8 cellular contexts compared by ENCODE assay signal in genomic region chr11:62508336-62509058, GRCh38. TPM values are rescaled to one million over a fixed set of nuclear protein-coding genes. Genes with fewer than 3 reads are reported as not detected.
DNase-seq lines count a peak whose midpoint lies in the region; ATAC-seq, FAIRE-seq and TF ChIP-seq lines count a peak whose summit lies in the region.

No MANE protein-coding gene starts in this region.

- in situ Hi-C loops in HAP-1 (cut with MboI; ENCODE audit: low sequenced_read_pairs): no loop called here

- TF ChIP-seq CTCF in AG09309 (IDR thresholded peaks at IDR 0.05; ENCODE audit: control insufficient read depth, insufficient read depth, low read depth, low read length, missing control alignments) (peak; percentile 60), lung (IDR thresholded peaks at IDR 0.05; ENCODE audit: control extremely low read depth, extremely low read depth) (peak; percentile 15), thoracic aorta (IDR thresholded peaks at IDR 0.05) (peak; percentile 57)

- 21 to 33% methylated on average over 19 of the region's 19 CpGs for WGBS in lung, 2 donors

- peak; percentile 24 for DNase-seq in AG09309 (ENCODE audit: low read depth)
- DNase-seq in HAP-1 (ENCODE audit: low spot score in 2 of 2): peak; percentile 15 to 58
- DNase-seq in RCC 7860 (ENCODE audit: low spot score): peak; percentile 84
- peak; percentile 58 for DNase-seq in lung (ENCODE audit: low spot score)
- DNase-seq in thoracic aorta (ENCODE audit: low spot score): no peak
- DNase-seq in activated T-helper 2 cell treated with anti-CD3 and anti-CD28 coated beads, Interferon-gamma antibody, Interleukin-2, Interleukin-4, amounts not matched to agents 10 μg/mL and 5 μg/mL and 100 μg/mL, durations not matched to agents 14 hours and 24 hours and 36 hours (ENCODE audit: low spot score): no peak

- H3K4me3 Mint-ChIP-seq in activated T-helper 2 cell treated with anti-CD3 and anti-CD28 coated beads, Interferon-gamma antibody, Interleukin-2, Interleukin-4, amounts not matched to agents 10 μg/mL and 5 μg/mL and 100 μg/mL, durations not matched to agents 14 hours and 24 hours and 36 hours (ENCODE audit: low read depth): no peak overlapping the region

- H3K27ac ChIP-seq in lung (ENCODE audit: low read depth in 1 of 2, low read length in 1 of 2) (peak overlapping the region; percentile 17 to 84), thoracic aorta (peak overlapping the region; percentile 25 to 77)

- no peaks in the 10 kb centered on the region for H3K36me3 Mint-ChIP-seq in activated T-helper 2 cell treated with anti-CD3 and anti-CD28 coated beads, Interferon-gamma antibody, Interleukin-2, Interleukin-4, amounts not matched to agents 10 μg/mL and 5 μg/mL and 100 μg/mL, durations not matched to agents 14 hours and 24 hours and 36 hours (ENCODE audit: low read depth)

- no peaks in the 10 kb centered on the region for H3K9me3 ChIP-seq in HAP-1
- H3K9me3 ChIP-seq in endocrine pancreas (ENCODE audit: control insufficient read depth, low read length): no peaks in the 10 kb centered on the region
- H3K9me3 ChIP-seq in lung (ENCODE audit: control insufficient read depth in 2 of 2, insufficient read depth in 1 of 2, low read length in 1 of 2): no peaks in the 10 kb centered on the region
- no peaks in the 10 kb centered on the region for H3K9me3 ChIP-seq in thoracic aorta

- H3K4me3 ChIP-seq in AG09309 (ENCODE audit: control insufficient read depth, low read depth, low read length) (no peak overlapping the region), HAP-1 (no peak overlapping the region), endocrine pancreas (ENCODE audit: control insufficient read depth, insufficient read depth, low read length) (peak overlapping the region; percentile 15), lung (no peak overlapping the region), thoracic aorta (peak overlapping the region; percentile 61)

- H3K4me1 ChIP-seq in HAP-1 (peaks cover 6% of the 10 kb centered on the region; the same call in 1 of the 2 replicates), endocrine pancreas (ENCODE audit: control insufficient read depth, insufficient read depth, low read length) (no peaks in the 10 kb centered on the region), lung (ENCODE audit: control insufficient read depth in 2 of 2, insufficient read depth in 2 of 2, low read length in 2 of 2) (peaks cover 0 to 18% of the 10 kb centered on the region in 2 donors), thoracic aorta (ENCODE audit: control insufficient read depth in 1 of 2, low read depth in 2 of 2) (peaks cover 6 to 37% of the 10 kb centered on the region in 2 donors)

- peaks cover 2% of the 10 kb centered on the region for H3K4me1 Mint-ChIP-seq in activated T-helper 2 cell treated with anti-CD3 and anti-CD28 coated beads, Interferon-gamma antibody, Interleukin-2, Interleukin-4, amounts not matched to agents 10 μg/mL and 5 μg/mL and 100 μg/mL, durations not matched to agents 14 hours and 24 hours and 36 hours (ENCODE audit: low read depth)

- intact Hi-C loops in activated T-helper 2 cell treated with anti-CD3 and anti-CD28 coated beads, Interferon-gamma antibody, Interleukin-2, Interleukin-4, amounts not matched to agents 10 μg/mL and 5 μg/mL and 100 μg/mL, durations not matched to agents 14 hours and 24 hours and 36 hours (cut with micrococcal nuclease): loop anchor here (5.0 kb wide), 1 partner anchor 49 kb away; no protein-coding TSS in a partner anchor

- ATAC-seq in lung (ENCODE audit: insufficient read depth, low FRiP score) (peak; percentile 79), thoracic aorta (ENCODE audit: insufficient number of reproducible peaks, low FRiP score, low read depth) (peak; percentile 41), HG02571 (IDR thresholded peaks at IDR 0.05; ENCODE audit: unreplicated experiment) (no peak)

- peaks cover 16% of the 10 kb centered on the region for H3K27me3 Mint-ChIP-seq in activated T-helper 2 cell treated with anti-CD3 and anti-CD28 coated beads, Interferon-gamma antibody, Interleukin-2, Interleukin-4, amounts not matched to agents 10 μg/mL and 5 μg/mL and 100 μg/mL, durations not matched to agents 14 hours and 24 hours and 36 hours (ENCODE audit: low read depth)

- no peak overlapping the region for H3K27ac Mint-ChIP-seq in activated T-helper 2 cell treated with anti-CD3 and anti-CD28 coated beads, Interferon-gamma antibody, Interleukin-2, Interleukin-4, amounts not matched to agents 10 μg/mL and 5 μg/mL and 100 μg/mL, durations not matched to agents 14 hours and 24 hours and 36 hours

- peak; percentile 78 for FAIRE-seq in RCC 7860 (lab: Jason Lieb, UNC)

- no peaks in the 10 kb centered on the region for H3K9me3 Mint-ChIP-seq in activated T-helper 2 cell treated with anti-CD3 and anti-CD28 coated beads, Interferon-gamma antibody, Interleukin-2, Interleukin-4, amounts not matched to agents 10 μg/mL and 5 μg/mL and 100 μg/mL, durations not matched to agents 14 hours and 24 hours and 36 hours

- no peak overlapping the region for H3K9ac ChIP-seq in endocrine pancreas (ENCODE audit: control insufficient read depth, insufficient read depth, low read length)

- no peaks in the 10 kb centered on the region for H3K27me3 ChIP-seq in HAP-1 (ENCODE audit: low read depth)
- H3K27me3 ChIP-seq in endocrine pancreas (ENCODE audit: control insufficient read depth, insufficient read depth, low read length): no peaks in the 10 kb centered on the region
- H3K27me3 ChIP-seq in lung (ENCODE audit: control insufficient read depth, insufficient read depth): no peaks in the 10 kb centered on the region
- H3K27me3 ChIP-seq in thoracic aorta (replicated peaks; ENCODE audit: insufficient read depth): no peaks in the 10 kb centered on the region

- no peaks in the 10 kb centered on the region for H3K36me3 ChIP-seq in HAP-1 (replicated peaks)
- H3K36me3 ChIP-seq in endocrine pancreas (ENCODE audit: control insufficient read depth, insufficient read depth, low read length): no peaks in the 10 kb centered on the region
- peaks cover 0 to 4% of the 10 kb centered on the region in 2 donors for H3K36me3 ChIP-seq in lung (ENCODE audit: control insufficient read depth in 2 of 2, insufficient read depth in 2 of 2, low read length in 2 of 2)
- no peaks in the 10 kb centered on the region for H3K36me3 ChIP-seq in thoracic aorta

RNA-seq across cellular contexts. Expression of gene AHNAK, which starts 38.1 kb away (rescaled TPM):
- 100 to 1,000 TPM; 396 to 707 TPM for total RNA-seq in lung
- polyA plus RNA-seq in lung: 10 to 100 TPM; 66.5 to 79.9 TPM
- 1,000 to 10,000 TPM; 1,009 to 1,046 TPM for total RNA-seq in thoracic aorta
- total RNA-seq in activated T-helper 2 cell treated with anti-CD3 and anti-CD28 coated beads, Interferon-gamma antibody, Interleukin-2, Interleukin-4, amounts not matched to agents 10 μg/mL and 5 μg/mL and 100 μg/mL, durations not matched to agents 14 hours and 24 hours and 36 hours: 105 and 108 TPM in 2 replicates

Comparison
In these comparisons a context has a peak if more than half of its experiments do, and no peak if none do; other contexts are left out.
1. DNase-seq: peak in AG09309 (single experiment), HAP-1 (2 of 2), RCC 7860 (single experiment) and lung (single experiment); none in thoracic aorta (single experiment) and activated T-helper 2 cell treated with anti-CD3 and anti-CD28 coated beads, Interferon-gamma antibody, Interleukin-2, Interleukin-4, amounts not matched to agents 10 μg/mL and 5 μg/mL and 100 μg/mL, durations not matched to agents 14 hours and 24 hours and 36 hours (single experiment).
2. H3K4me3 ChIP-seq: peak in endocrine pancreas (single experiment) and thoracic aorta (single experiment); none in AG09309 (single experiment), HAP-1 (single experiment) and lung (single experiment).
3. Peak in every context shown above with its lines, with median percentiles within 50 percentile points of each other: CTCF ChIP-seq.